ENCODE assay signal across 1 cellular context in genomic region chr12:108414021-108414420, GRCh38.
TF ChIP-seq lines count a peak whose summit lies in the region.

No MANE protein-coding gene starts in this region.

TF ChIP-seq in H1, 55 proteins besides CTCF, POLR2A, EP300 and RAD21 (continued from another document):
- TF ChIP-seq CHD7 (IDR thresholded peaks at IDR 0.05; ENCODE audit: insufficient replicate concordance, low read length) (no peak), EZH2 (IDR thresholded peaks at IDR 0.05; ENCODE audit: low read depth, low read length, severe bottlenecking) (no peak), CTBP2 (IDR thresholded peaks at IDR 0.05; ENCODE audit: borderline replicate concordance, insufficient read depth, insufficient read length, low read length) (no peak), CREB1 (IDR thresholded peaks at IDR 0.05) (no peak), USF2 (IDR thresholded peaks at IDR 0.05; ENCODE audit: low read length) (no peak), PHF8 (conservative IDR thresholded peaks at IDR 0.05; ENCODE audit: low read depth, low read length) (no peak), BRCA1 (IDR thresholded peaks at IDR 0.05; ENCODE audit: low read depth, low read length) (no peak), RNF2 (IDR thresholded peaks at IDR 0.05; ENCODE audit: borderline replicate concordance, low read depth, low read length, missing control alignments, poor library complexity, severe bottlenecking) (no peak)
